ENCODE assay signal across 15 cellular contexts in the genomic region with DNA sequence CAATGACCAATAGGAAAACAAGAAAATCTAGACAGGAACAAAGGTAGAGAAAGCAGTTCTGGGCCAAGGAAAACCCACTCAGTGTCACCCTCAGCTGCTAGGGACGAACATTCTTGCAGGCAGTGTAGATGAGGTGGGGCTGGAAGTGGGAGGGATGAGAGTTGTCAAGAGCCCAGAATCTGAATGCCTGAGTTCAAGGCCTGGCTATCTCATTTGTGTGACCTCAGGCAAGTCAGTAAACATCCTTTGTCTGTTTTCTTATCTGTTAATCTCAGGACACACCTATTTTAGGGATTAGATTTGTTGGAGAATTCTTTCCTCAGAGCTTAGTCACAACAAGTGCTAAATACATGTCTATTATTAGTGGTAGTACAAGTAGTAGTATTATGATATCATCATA. TPM values are rescaled to one million over a fixed set of nuclear protein-coding genes. Genes with fewer than 3 reads are reported as not detected.
A peak's percentile ranks its signal among the peaks of the same experiment; 100 is the strongest.
DNase-seq lines count a peak whose midpoint lies in the region; ATAC-seq, FAIRE-seq and TF ChIP-seq lines count a peak whose summit lies in the region.
"Had no signal": no experiment of that assay in that cellular context is flagged by ENCODE, and none has a peak within 500 bp of the region (broad histone marks: within the 10 kb centered on the region; RNA-seq: fewer than 3 reads in every experiment).

No MANE protein-coding gene starts in this region.

- H3K4me3 ChIP-seq in HepG2 (replicated peaks in 1 of 3; ENCODE audit: insufficient read depth in 1 of 3, low read depth in 2 of 3, low read length in 3 of 3): no peak overlapping the region
- no peak overlapping the region for H3K4me3 ChIP-seq in right lobe of liver
- H3K4me3 ChIP-seq in breast epithelium: no peak overlapping the region
- H3K4me3 ChIP-seq: GM23248 had no signal

- 3% methylated on average over 1 of the region's 1 CpG for WGBS in HepG2 (ENCODE audit: low lambda C conversion rate)
- WGBS in right lobe of liver (ENCODE audit: insufficient coverage, low coverage, low lambda C conversion rate, missing lambda C conversion rate): 57% methylated on average over 1 of the region's 1 CpG

- H3K36me3 ChIP-seq in HepG2 (replicated peaks in 1 of 2; ENCODE audit: control insufficient read depth in 1 of 2, insufficient read depth in 2 of 2, low read length in 2 of 2) (no peaks in the 10 kb centered on the region), right lobe of liver (no peaks in the 10 kb centered on the region), breast epithelium (no peaks in the 10 kb centered on the region)

- H3K4me1 ChIP-seq in HepG2 (ENCODE audit: insufficient read depth, low read length) (no peaks in the 10 kb centered on the region), right lobe of liver (no peaks in the 10 kb centered on the region), breast epithelium (no peaks in the 10 kb centered on the region)

- H2AFZ ChIP-seq in HepG2 (ENCODE audit: low read length): no peak overlapping the region
- H2AFZ ChIP-seq: GM23248 had no signal

- intact Hi-C loops in HepG2 (cut with micrococcal nuclease; ENCODE audit: unreplicated experiment) (no loop called here), right lobe of liver (cut with DNase I) (no loop called here), left colon (cut with DNase I, micrococcal nuclease) (no loop called here), breast epithelium (cut with DNase I; ENCODE audit: low total_unique reads) (no loop called here)

- no peak overlapping the region for H3K27ac ChIP-seq in HepG2 (ENCODE audit: extremely low read length, insufficient read depth, low read length)
- no peak overlapping the region for H3K27ac ChIP-seq in right lobe of liver
- no peak overlapping the region for H3K27ac ChIP-seq in breast epithelium
- H3K27ac ChIP-seq: GM23248 had no signal

- H3K9ac ChIP-seq in HepG2 (ENCODE audit: insufficient read depth, low read depth, low read length): no peak overlapping the region
- H3K9ac ChIP-seq: GM23248 had no signal

- TF ChIP-seq EP300 in HepG2 (IDR thresholded peaks at IDR 0.05; ENCODE audit: low read depth in 2 of 2, low read length in 2 of 2) (no peak), HepG2 (CRISPR knock-in tag; IDR thresholded peaks at IDR 0.05; ENCODE audit: borderline replicate concordance) (no peak)

- no peaks in the 10 kb centered on the region; a peak in 2 of 5 replicates for H3K27me3 ChIP-seq in HepG2 (ENCODE audit: control insufficient read depth in 1 of 2, insufficient read depth in 2 of 2, low read length in 2 of 2)
- no peaks in the 10 kb centered on the region for H3K27me3 ChIP-seq in right lobe of liver
- no peaks in the 10 kb centered on the region for H3K27me3 ChIP-seq in breast epithelium

- H3K79me2 ChIP-seq in HepG2 (ENCODE audit: insufficient read depth, low read length): no peaks in the 10 kb centered on the region

- H3K4me2 ChIP-seq in HepG2 (ENCODE audit: low read depth, low read length): no peak overlapping the region

- FAIRE-seq in HepG2 (lab: Jason Lieb, UNC): no peak
- FAIRE-seq: G401.6, GM12891, HTR-8/SVneo had no signal

- no peak for TF ChIP-seq RAD21 in HepG2 (CRISPR knock-in tag; IDR thresholded peaks at IDR 0.05)

- H4K20me1 ChIP-seq in HepG2 (ENCODE audit: insufficient read depth, low read length): no peaks in the 10 kb centered on the region

- no TSS peak for BruUV-seq in HepG2 (replicated peaks; lab: Mats Ljungman, UMichigan)

- TF ChIP-seq CTCF in HepG2 (CRISPR knock-in tag; IDR thresholded peaks at IDR 0.05) (no peak), right lobe of liver (IDR thresholded peaks at IDR 0.05) (no peak), breast epithelium (IDR thresholded peaks at IDR 0.05) (no peak)

- no peak for TF ChIP-seq POLR2A in HepG2 (IDR thresholded peaks at IDR 0.05; ENCODE audit: insufficient read depth in 1 of 2, low read depth in 2 of 2, low read length in 2 of 2)
- TF ChIP-seq POLR2A in right lobe of liver (IDR thresholded peaks at IDR 0.05): no peak
- TF ChIP-seq POLR2A in erythroblast (IDR thresholded peaks at IDR 0.05; ENCODE audit: low read length): no peak
- no peak for TF ChIP-seq POLR2A in breast epithelium (IDR thresholded peaks at IDR 0.05)

- ATAC-seq in HepG2 (peak; percentile 55; the same call in 2 of the 3 replicates), right lobe of liver (no peak), left colon (peak; percentile 48)

- no peaks in the 10 kb centered on the region for H3K9me3 ChIP-seq in HepG2 (ENCODE audit: low read length)
- H3K9me3 ChIP-seq in right lobe of liver: no peaks in the 10 kb centered on the region
- H3K9me3 ChIP-seq in breast epithelium: no peaks in the 10 kb centered on the region

- peak; percentile 46 for DNase-seq in HepG2 (ENCODE audit: low spot score)
- no peak for DNase-seq in right lobe of liver
- DNase-seq in LoVo (ENCODE audit: low spot score): peak; percentile 39
- no peak for DNase-seq in left colon
- no peak for DNase-seq in NCI-H510A (lab: John Stamatoyannopoulos, UW)
- no peak for DNase-seq in erythroblast (lab: John Stamatoyannopoulos, UW)
- DNase-seq in breast epithelium (ENCODE audit: low spot score in 2 of 2): no peak
- DNase-seq: C1 segment of cervical spinal cord; CD4-positive, alpha-beta T cell; DMS79; GM23248; H7 had no signal

- in situ Hi-C loops in HepG2 (cut with HindIII; ENCODE audit: extremely low pct_ligation_motif_present, low pct_unique_long_range_greater_than_20kb): loop anchor here (10.0 kb wide), 1 partner anchor 109 kb away; no protein-coding TSS in a partner anchor

- POLR2A ChIA-PET in HepG2 (lab: Yijun Ruan, JAX): no interaction called here

- CTCF ChIA-PET in HepG2 (lab: Yijun Ruan, JAX; ENCODE audit: low intra/inter-chr PET ratio, low total read pairs): no interaction called here

TF ChIP-seq in HepG2, 621 proteins besides CTCF, POLR2A, EP300 and RAD21:
- TF ChIP-seq SOX6 (IDR thresholded peaks at IDR 0.05): no peak
- 0 out of 2 replicates have a peak, but pooled peaks have one; percentile 25 for TF ChIP-seq SOX6 (CRISPR knock-in tag; IDR thresholded peaks at IDR 0.05)
- TF ChIP-seq ATAD3A (CRISPR knock-in tag; IDR thresholded peaks at IDR 0.05): no peak
- no peak for TF ChIP-seq SNRNP70 (IDR thresholded peaks at IDR 0.05; ENCODE audit: low read depth, low read length)
- TF ChIP-seq FOXA1 (IDR thresholded peaks at IDR 0.05): no peak
- TF ChIP-seq FOXA1 (CRISPR knock-in tag; IDR thresholded peaks at IDR 0.05): 0 out of 2 replicates have a peak, but pooled peaks have one; percentile 11
- TF ChIP-seq RARA (CRISPR knock-in tag; IDR thresholded peaks at IDR 0.05): peak; percentile 39; the same call in 1 of the 2 replicates
- TF ChIP-seq SOX5 (CRISPR knock-in tag; IDR thresholded peaks at IDR 0.05; ENCODE audit: borderline replicate concordance): 0 out of 2 replicates have a peak, but pooled peaks have one; percentile 15
- 0 out of 2 replicates have a peak, but pooled peaks have one; percentile 14 for TF ChIP-seq NR2F6 (IDR thresholded peaks at IDR 0.05)
- no peak for TF ChIP-seq NR2F6 (CRISPR knock-in tag; IDR thresholded peaks at IDR 0.05)
- no peak for TF ChIP-seq NFRKB (IDR thresholded peaks at IDR 0.05)
- no peak for TF ChIP-seq SOX13 (IDR thresholded peaks at IDR 0.05)
- peak in 1 of 2 experiments; percentile 82; a peak in 2 of 4 replicates for TF ChIP-seq SOX13 (CRISPR knock-in tag; conservative IDR thresholded peaks at IDR 0.05 in 1 of 2, IDR thresholded peaks at IDR 0.05 in 1 of 2)

RNA-seq across cellular contexts. Expression of a gene that starts 50.9 kb away (rescaled TPM):
- total RNA-seq in HepG2 (2016; rRNA removed; fragmentation: Illumina TruSeq; extraction: Trizol) (18.0 and 23.3 TPM in 2 replicates), right lobe of liver (10 to 100 TPM in 5 of 6 experiments, 1 to 10 TPM in 1; 8.4 to 15.9 (median 11.7) TPM), left colon (10 to 100 TPM; 66.9 to 71.1 TPM), breast epithelium (10 to 100 TPM; 23.8 to 47.9 (median 36.9) TPM)
- total RNA-seq in HepG2 (2016; cell fraction: cytosol; rRNA removed; fragmentation: Illumina TruSeq; extraction: Trizol; ENCODE audit: low read depth): 9.2 and 11.4 TPM in 2 replicates
- total RNA-seq in HepG2 (2016; cell fraction: insoluble cytoplasmic fraction; rRNA removed; fragmentation: Illumina TruSeq; extraction: Trizol): 17.5 and 21.2 TPM in 2 replicates
- 11.3 and 16.2 TPM in 2 replicates for total RNA-seq in HepG2 (2016; cell fraction: membrane; rRNA removed; fragmentation: Illumina TruSeq; extraction: Trizol)
- 24.2 TPM in 2 replicates for total RNA-seq in HepG2 (2016; cell fraction: nucleus; rRNA removed; fragmentation: Illumina TruSeq; extraction: Trizol)
- 6.2 and 6.9 TPM in 2 replicates for polyA plus RNA-seq in HepG2 (2011; rRNA removed)
- polyA plus RNA-seq in HepG2 (2011; cell fraction: cytosol; rRNA removed): 5.1 and 7.1 TPM in 2 replicates
- polyA plus RNA-seq in HepG2 (2011; cell fraction: nucleus; rRNA removed): 7.2 and 8.6 TPM in 2 replicates
- 6.4 and 7.5 TPM in 2 replicates for polyA plus RNA-seq in HepG2 (2012)
- 0.37 and 0.47 TPM in 2 replicates for polyA plus RNA-seq in HepG2 (2016; cell fraction: cytosol; fragmentation: Illumina TruSeq; extraction: Trizol; ENCODE audit: low read depth)
- 19.2 and 19.4 TPM in 2 replicates for polyA plus RNA-seq in HepG2 (2016; cell fraction: insoluble cytoplasmic fraction; fragmentation: Illumina TruSeq; extraction: Trizol; ENCODE audit: low read depth)
- 1.4 TPM in 2 replicates for polyA plus RNA-seq in HepG2 (2016; cell fraction: membrane; fragmentation: Illumina TruSeq; extraction: Trizol; ENCODE audit: low read depth)
- polyA plus RNA-seq in HepG2 (2016; cell fraction: nucleus; fragmentation: Illumina TruSeq; extraction: Trizol; ENCODE audit: insufficient read depth, low read depth): 11.5 and 13.4 TPM in 2 replicates
- 2.9 and 11.2 TPM in 2 replicates for polyA minus RNA-seq in HepG2 (2011; rRNA and poly(A)+ RNA removed; ENCODE audit: low replicate concordance)
- 8.8 and 11.3 TPM in 2 replicates for polyA minus RNA-seq in HepG2 (2011; cell fraction: cytosol; rRNA and poly(A)+ RNA removed)
- polyA minus RNA-seq in HepG2 (2011; cell fraction: nucleus; rRNA and poly(A)+ RNA removed): 33.9 and 35.4 TPM in 2 replicates

Comparison
In these comparisons a context has a peak if more than half of its experiments do, and no peak if none do; other contexts are left out.
1. ATAC-seq: peak in HepG2 (single experiment) and left colon (single experiment); none in right lobe of liver (0 of 4).
2. DNase-seq: peak in HepG2 (single experiment) and LoVo (single experiment); none in right lobe of liver (0 of 3), left colon (0 of 2), NCI-H510A (single experiment), erythroblast (0 of 2) and breast epithelium (0 of 2).